In the genomic region with DNA sequence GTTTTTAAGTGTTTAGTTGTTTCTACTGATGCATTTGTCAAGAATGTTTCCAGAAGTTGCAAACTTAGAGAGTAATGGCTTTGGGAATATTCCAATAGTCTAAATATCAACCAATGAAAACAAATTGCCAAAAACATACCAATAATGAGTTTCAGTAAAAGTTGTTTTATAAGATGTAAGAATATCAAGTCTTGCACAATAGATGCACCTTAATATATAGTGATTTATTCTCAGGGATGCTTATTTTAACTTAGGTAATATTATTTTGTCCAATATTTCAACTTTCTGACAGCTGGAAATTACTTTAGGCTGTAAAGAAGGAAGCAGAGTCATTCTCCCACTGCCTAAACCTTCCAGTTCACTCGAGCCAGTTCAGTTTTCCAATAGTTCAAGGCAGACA, we compare ENCODE assay signal across 11 cellular contexts.
"Had no signal": no experiment of that assay in that cellular context is flagged by ENCODE, and none has a peak within 500 bp of the region (broad histone marks: within the 10 kb centered on the region; RNA-seq: fewer than 3 reads in every experiment).

No MANE protein-coding gene starts in this region.

- FAIRE-seq: H1, H54 had no signal

- DNase-seq: GM23248, GOT3, H7, H9, HCEC 1CT, HFFc6 had no signal

- H3K27ac ChIP-seq: GM23248 had no signal

- H3K4me2 ChIP-seq: GM23338 had no signal

- ATAC-seq: GM23338, HCT116 had no signal

- H3K4me3 ChIP-seq: GM23248, GM23338, HAP-1 had no signal

- H3K9ac ChIP-seq: GM23248 had no signal

- H3K36me3 ChIP-seq: HAP-1 had no signal

- H2AFZ ChIP-seq: GM23248, GM23338 had no signal
